Comparison of ENCODE assay signal across 9 cellular contexts in the genomic region with DNA sequence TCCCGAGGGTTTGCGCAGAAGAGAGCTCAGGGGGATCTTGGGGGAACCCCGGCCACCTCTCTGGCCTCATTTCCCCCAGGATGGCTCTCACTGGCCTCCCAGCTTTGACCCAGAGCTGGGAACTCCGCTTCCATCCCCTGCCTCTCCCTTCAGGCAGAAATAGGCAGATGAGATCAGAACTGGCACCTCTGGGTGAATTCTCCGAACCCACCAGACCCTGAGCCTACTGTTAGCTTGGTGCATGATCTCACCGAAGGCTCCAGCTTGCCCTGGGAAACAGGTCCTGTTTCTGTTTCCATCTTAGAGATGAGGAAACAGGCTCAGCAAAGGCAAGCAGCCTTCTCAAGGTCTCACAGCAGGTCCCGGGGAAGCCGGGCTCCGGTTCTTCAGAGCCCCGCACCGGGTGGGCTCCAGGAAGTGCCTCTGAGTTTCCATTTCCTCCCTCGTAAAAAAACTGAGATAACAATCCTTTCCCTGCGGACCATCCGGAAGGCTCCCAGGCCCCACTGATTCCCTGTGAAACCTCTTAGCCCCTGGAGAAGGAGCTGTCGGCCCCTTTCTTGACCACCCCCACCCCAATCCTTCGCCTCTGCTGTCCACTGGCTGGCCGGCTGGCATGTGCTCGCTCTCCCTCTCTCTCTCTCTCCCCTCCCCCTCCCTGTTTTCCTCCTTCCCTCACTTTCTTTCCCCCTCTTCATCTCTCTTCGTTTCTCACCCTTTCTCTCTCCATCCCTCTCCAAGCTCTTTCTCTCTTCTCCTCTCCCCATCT. TPM values are rescaled to one million over a fixed set of nuclear protein-coding genes. Genes with fewer than 3 reads are reported as not detected.
DNase-seq lines count a peak whose midpoint lies in the region; ATAC-seq lines count a peak whose summit lies in the region.
"Had no signal": no experiment of that assay in that cellular context is flagged by ENCODE, and none has a peak within 500 bp of the region (broad histone marks: within the 10 kb centered on the region; RNA-seq: fewer than 3 reads in every experiment).

No MANE protein-coding gene starts in this region.

- peaks cover 36% of the 10 kb centered on the region for H3K4me1 Mint-ChIP-seq in stimulated activated effector memory CD8-positive, alpha-beta T cell treated with anti-CD3 and anti-CD28 coated beads, Interleukin-12 subunit alpha, Interleukin-12 subunit beta, amount 100 ng/mL, for 72 hours

- H3K4me3 Mint-ChIP-seq in stimulated activated effector memory CD8-positive, alpha-beta T cell treated with anti-CD3 and anti-CD28 coated beads, Interleukin-12 subunit alpha, Interleukin-12 subunit beta, amount 100 ng/mL, for 72 hours, result peak overlapping the region; percentile 80

- H3K36me3 Mint-ChIP-seq in stimulated activated effector memory CD8-positive, alpha-beta T cell treated with anti-CD3 and anti-CD28 coated beads, Interleukin-12 subunit alpha, Interleukin-12 subunit beta, amount 100 ng/mL, for 72 hours, result peaks cover 6% of the 10 kb centered on the region

- no peaks in the 10 kb centered on the region for H3K9me3 Mint-ChIP-seq in stimulated activated effector memory CD8-positive, alpha-beta T cell treated with anti-CD3 and anti-CD28 coated beads, Interleukin-12 subunit alpha, Interleukin-12 subunit beta, amount 100 ng/mL, for 72 hours

- H3K27ac ChIP-seq in adipose tissue (ENCODE audit: low read depth, low read length), result peak overlapping the region; percentile 79
- H3K27ac ChIP-seq: C4-2B had no signal

- 16 to 29% (median 24%) methylated on average over 19 of the region's 19 CpGs for WGBS in adipose tissue, 3 donors

- DNase-seq in NCI-H2227 (lab: John Stamatoyannopoulos, UW; ENCODE audit: unreplicated experiment), result peak; percentile 34
- DNase-seq in NCI-H2227 treated with DMSO at 0.1 percent for 48 hours (lab: John Stamatoyannopoulos, UW), result no peak
- DNase-seq in iPS-NIHi7 (ENCODE audit: extremely low spot score), result peak; percentile 37
- no peak for DNase-seq in stimulated activated effector memory CD8-positive, alpha-beta T cell treated with anti-CD3 and anti-CD28 coated beads, Interleukin-12 subunit alpha, Interleukin-12 subunit beta, amount 100 ng/mL, for 72 hours (ENCODE audit: low spot score in 2 of 2)

- no peak overlapping the region for H3K27ac Mint-ChIP-seq in stimulated activated effector memory CD8-positive, alpha-beta T cell treated with anti-CD3 and anti-CD28 coated beads, Interleukin-12 subunit alpha, Interleukin-12 subunit beta, amount 100 ng/mL, for 72 hours

- ATAC-seq in stimulated activated effector memory CD8-positive, alpha-beta T cell treated with anti-CD3 and anti-CD28 coated beads, Interleukin-12 subunit alpha, Interleukin-12 subunit beta, amount 100 ng/mL, for 72 hours, result no peak
- no peak for ATAC-seq in HG02973 (IDR thresholded peaks at IDR 0.05; ENCODE audit: unreplicated experiment)
- no peak for ATAC-seq in HG03196 (IDR thresholded peaks at IDR 0.05; ENCODE audit: unreplicated experiment)
- ATAC-seq in GM19467 (IDR thresholded peaks at IDR 0.05; ENCODE audit: unreplicated experiment), result no peak

RNA-seq across cellular contexts. Expression of gene NECTIN2, which starts 2.1 kb away (rescaled TPM):
- 10 to 100 TPM; 23.8 to 83.0 (median 58.7) TPM for polyA plus RNA-seq in adipose tissue

RNA-seq across cellular contexts. Expression of gene BCAM, which starts 39.3 kb away (rescaled TPM):
- 10 to 100 TPM; 23.8 to 66.5 (median 62.1) TPM for polyA plus RNA-seq in adipose tissue

RNA-seq across cellular contexts. Expression of gene TOMM40, which starts 42.8 kb away (rescaled TPM):
- polyA plus RNA-seq in adipose tissue, result 10 to 100 TPM; 25.6 to 60.5 (median 26.4) TPM

RNA-seq across cellular contexts. Expression of gene APOE, which starts 57.4 kb away (rescaled TPM):
- 1,000 to 10,000 TPM in 1 of 3 donors, 100 to 1,000 TPM in 2; 118 to 1,060 (median 448) TPM for polyA plus RNA-seq in adipose tissue

Comparison
In these comparisons a context has a peak if more than half of its experiments do, and no peak if none do; other contexts are left out.
1. DNase-seq: peak in NCI-H2227 (single experiment) and iPS-NIHi7 (single experiment); none in NCI-H2227 treated with DMSO at 0.1 percent for 48 hours (single experiment) and stimulated activated effector memory CD8-positive, alpha-beta T cell treated with anti-CD3 and anti-CD28 coated beads, Interleukin-12 subunit alpha, Interleukin-12 subunit beta, amount 100 ng/mL, for 72 hours (0 of 2).